In the genomic region with DNA sequence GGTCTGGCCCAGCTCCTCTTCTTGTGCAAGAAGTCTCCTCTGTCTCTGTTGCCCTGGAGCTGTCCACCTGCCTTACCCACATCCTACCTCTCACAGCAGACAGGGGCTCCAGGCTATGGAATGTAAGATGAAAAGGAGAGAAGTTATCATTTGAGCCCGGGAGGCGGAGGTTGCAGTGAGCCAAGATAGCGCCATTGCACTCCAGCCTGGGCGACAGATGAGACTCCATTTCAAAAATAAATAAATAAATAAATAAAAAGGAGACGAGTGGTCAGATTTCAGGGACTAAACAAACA, we compare ENCODE assay signal across 19 cellular contexts. TPM values are rescaled to one million over a fixed set of nuclear protein-coding genes. Genes with fewer than 3 reads are reported as not detected.
A peak's percentile ranks its signal among the peaks of the same experiment; 100 is the strongest.
DNase-seq lines count a peak whose midpoint lies in the region; ATAC-seq, FAIRE-seq and TF ChIP-seq lines count a peak whose summit lies in the region.
"Had no signal": no experiment of that assay in that cellular context is flagged by ENCODE, and none has a peak within 500 bp of the region (broad histone marks: within the 10 kb centered on the region; RNA-seq: fewer than 3 reads in every experiment).

No MANE protein-coding gene starts in this region.

- no peaks in the 10 kb centered on the region for H3K27me3 Mint-ChIP-seq in GM23338 (ENCODE audit: insufficient read depth, low read depth, poor library complexity)
- no peaks in the 10 kb centered on the region for H3K27me3 Mint-ChIP-seq in nephron progenitor cell (ENCODE audit: low read depth, poor library complexity)

- TF ChIP-seq CTCF in GM23338 (conservative IDR thresholded peaks at IDR 0.05; ENCODE audit: low read depth in 2 of 2) (no peak), VCaP (conservative IDR thresholded peaks at IDR 0.05) (no peak), nephron progenitor cell (IDR thresholded peaks at IDR 0.05) (no peak)

- H3K4me1 Mint-ChIP-seq in GM23338 (peaks cover 13% of the 10 kb centered on the region), nephron progenitor cell (peaks cover 17% of the 10 kb centered on the region)

- H3K36me3 Mint-ChIP-seq in GM23338 (ENCODE audit: low read depth) (no peaks in the 10 kb centered on the region), nephron progenitor cell (ENCODE audit: low read depth) (no peaks in the 10 kb centered on the region)

- no peaks in the 10 kb centered on the region for H4K20me1 ChIP-seq in GM23338 (replicated peaks; ENCODE audit: insufficient read depth)

- no peak overlapping the region for H3K4me2 ChIP-seq in GM23338

- no peaks in the 10 kb centered on the region for H3K27me3 ChIP-seq in GM23338 (ENCODE audit: insufficient read depth)
- H3K27me3 ChIP-seq: SJCRH30 had no signal

- FAIRE-seq in GM19239 (lab: Jason Lieb, UNC), result no peak
- FAIRE-seq: GM12892, H54 had no signal

- no peak overlapping the region for H3K4me3 Mint-ChIP-seq in GM23338
- no peak overlapping the region for H3K4me3 Mint-ChIP-seq in nephron progenitor cell

- no peak; the same call in 1 of the 3 replicates for ATAC-seq in GM23338
- peak; percentile 13 for ATAC-seq in left colon

- intact Hi-C loops in left colon (cut with DNase I, micrococcal nuclease), result no loop called here

- no peak for DNase-seq in GM23338 (ENCODE audit: low spot score)
- DNase-seq in left colon, result no peak
- no peak for DNase-seq in nephron progenitor cell
- DNase-seq in NCI-H1105 treated with DMSO at 0.1 percent for 48 hours (lab: John Stamatoyannopoulos, UW), result no peak
- no peak for DNase-seq in activated T-cell treated with anti-CD3 and anti-CD28 coated beads, Interleukin-2, amount 50 U/mL, for 48 hours
- DNase-seq in KG1 (lab: John Stamatoyannopoulos, UW), result no peak
- DNase-seq in GM19239 (ENCODE audit: insufficient read length, low spot score), result no peak
- DNase-seq: IMR-90, NCI-H1105, NCI-H187, NCI-H2171, NCI-H446 treated with DMSO at 0.1 percent for 48 hours, NCI-H748 treated with DMSO at 0.1 percent for 48 hours, RPMI8226, SJCRH30 had no signal

- H3K4me3 ChIP-seq in GM23338, result no peak overlapping the region
- H3K4me3 ChIP-seq: SJCRH30 had no signal

- no peak overlapping the region for H3K27ac Mint-ChIP-seq in GM23338
- peak overlapping the region; percentile 72 for H3K27ac Mint-ChIP-seq in nephron progenitor cell

- H3K79me2 ChIP-seq in GM23338 (replicated peaks; ENCODE audit: insufficient read depth), result no peaks in the 10 kb centered on the region

- H3K27ac ChIP-seq in GM23338 (ENCODE audit: low read depth) (no peak overlapping the region), VCaP (peak overlapping the region; percentile 56)
- H3K27ac ChIP-seq: C4-2B, SJCRH30 had no signal

- H2AFZ ChIP-seq in GM23338, result peak overlapping the region; percentile 21; the same call in 1 of the 2 replicates

- H3K9me3 Mint-ChIP-seq in GM23338, result no peaks in the 10 kb centered on the region
- no peaks in the 10 kb centered on the region for H3K9me3 Mint-ChIP-seq in nephron progenitor cell

- H3F3A ChIP-seq in GM23338 (replicated peaks; ENCODE audit: low read depth), result no peaks in the 10 kb centered on the region

- 0 out of 2 replicates have a peak, but pooled peaks cover 5% of the 10 kb centered on the region for H3K9me2 ChIP-seq in GM23338 (ENCODE audit: insufficient read depth)

- H3K4me1 ChIP-seq in GM23338 (ENCODE audit: insufficient read depth), result peaks cover 11% of the 10 kb centered on the region
- H3K4me1 ChIP-seq: SJCRH30 had no signal

- H3K36me3 ChIP-seq in GM23338 (ENCODE audit: insufficient read depth), result no peaks in the 10 kb centered on the region
- H3K36me3 ChIP-seq: SJCRH30 had no signal

TF ChIP-seq in GM23338, 12 proteins besides CTCF, POLR2A, EP300 and RAD21 (continues in another document):
- TF ChIP-seq, protein P1, sequence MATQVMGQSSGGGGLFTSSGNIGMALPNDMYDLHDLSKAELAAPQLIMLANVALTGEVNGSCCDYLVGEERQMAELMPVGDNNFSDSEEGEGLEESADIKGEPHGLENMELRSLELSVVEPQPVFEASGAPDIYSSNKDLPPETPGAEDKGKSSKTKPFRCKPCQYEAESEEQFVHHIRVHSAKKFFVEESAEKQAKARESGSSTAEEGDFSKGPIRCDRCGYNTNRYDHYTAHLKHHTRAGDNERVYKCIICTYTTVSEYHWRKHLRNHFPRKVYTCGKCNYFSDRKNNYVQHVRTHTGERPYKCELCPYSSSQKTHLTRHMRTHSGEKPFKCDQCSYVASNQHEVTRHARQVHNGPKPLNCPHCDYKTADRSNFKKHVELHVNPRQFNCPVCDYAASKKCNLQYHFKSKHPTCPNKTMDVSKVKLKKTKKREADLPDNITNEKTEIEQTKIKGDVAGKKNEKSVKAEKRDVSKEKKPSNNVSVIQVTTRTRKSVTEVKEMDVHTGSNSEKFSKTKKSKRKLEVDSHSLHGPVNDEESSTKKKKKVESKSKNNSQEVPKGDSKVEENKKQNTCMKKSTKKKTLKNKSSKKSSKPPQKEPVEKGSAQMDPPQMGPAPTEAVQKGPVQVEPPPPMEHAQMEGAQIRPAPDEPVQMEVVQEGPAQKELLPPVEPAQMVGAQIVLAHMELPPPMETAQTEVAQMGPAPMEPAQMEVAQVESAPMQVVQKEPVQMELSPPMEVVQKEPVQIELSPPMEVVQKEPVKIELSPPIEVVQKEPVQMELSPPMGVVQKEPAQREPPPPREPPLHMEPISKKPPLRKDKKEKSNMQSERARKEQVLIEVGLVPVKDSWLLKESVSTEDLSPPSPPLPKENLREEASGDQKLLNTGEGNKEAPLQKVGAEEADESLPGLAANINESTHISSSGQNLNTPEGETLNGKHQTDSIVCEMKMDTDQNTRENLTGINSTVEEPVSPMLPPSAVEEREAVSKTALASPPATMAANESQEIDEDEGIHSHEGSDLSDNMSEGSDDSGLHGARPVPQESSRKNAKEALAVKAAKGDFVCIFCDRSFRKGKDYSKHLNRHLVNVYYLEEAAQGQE (IDR thresholded peaks at IDR 0.05; ENCODE audit: unreplicated experiment), result no peak
- TF ChIP-seq, protein P2, sequence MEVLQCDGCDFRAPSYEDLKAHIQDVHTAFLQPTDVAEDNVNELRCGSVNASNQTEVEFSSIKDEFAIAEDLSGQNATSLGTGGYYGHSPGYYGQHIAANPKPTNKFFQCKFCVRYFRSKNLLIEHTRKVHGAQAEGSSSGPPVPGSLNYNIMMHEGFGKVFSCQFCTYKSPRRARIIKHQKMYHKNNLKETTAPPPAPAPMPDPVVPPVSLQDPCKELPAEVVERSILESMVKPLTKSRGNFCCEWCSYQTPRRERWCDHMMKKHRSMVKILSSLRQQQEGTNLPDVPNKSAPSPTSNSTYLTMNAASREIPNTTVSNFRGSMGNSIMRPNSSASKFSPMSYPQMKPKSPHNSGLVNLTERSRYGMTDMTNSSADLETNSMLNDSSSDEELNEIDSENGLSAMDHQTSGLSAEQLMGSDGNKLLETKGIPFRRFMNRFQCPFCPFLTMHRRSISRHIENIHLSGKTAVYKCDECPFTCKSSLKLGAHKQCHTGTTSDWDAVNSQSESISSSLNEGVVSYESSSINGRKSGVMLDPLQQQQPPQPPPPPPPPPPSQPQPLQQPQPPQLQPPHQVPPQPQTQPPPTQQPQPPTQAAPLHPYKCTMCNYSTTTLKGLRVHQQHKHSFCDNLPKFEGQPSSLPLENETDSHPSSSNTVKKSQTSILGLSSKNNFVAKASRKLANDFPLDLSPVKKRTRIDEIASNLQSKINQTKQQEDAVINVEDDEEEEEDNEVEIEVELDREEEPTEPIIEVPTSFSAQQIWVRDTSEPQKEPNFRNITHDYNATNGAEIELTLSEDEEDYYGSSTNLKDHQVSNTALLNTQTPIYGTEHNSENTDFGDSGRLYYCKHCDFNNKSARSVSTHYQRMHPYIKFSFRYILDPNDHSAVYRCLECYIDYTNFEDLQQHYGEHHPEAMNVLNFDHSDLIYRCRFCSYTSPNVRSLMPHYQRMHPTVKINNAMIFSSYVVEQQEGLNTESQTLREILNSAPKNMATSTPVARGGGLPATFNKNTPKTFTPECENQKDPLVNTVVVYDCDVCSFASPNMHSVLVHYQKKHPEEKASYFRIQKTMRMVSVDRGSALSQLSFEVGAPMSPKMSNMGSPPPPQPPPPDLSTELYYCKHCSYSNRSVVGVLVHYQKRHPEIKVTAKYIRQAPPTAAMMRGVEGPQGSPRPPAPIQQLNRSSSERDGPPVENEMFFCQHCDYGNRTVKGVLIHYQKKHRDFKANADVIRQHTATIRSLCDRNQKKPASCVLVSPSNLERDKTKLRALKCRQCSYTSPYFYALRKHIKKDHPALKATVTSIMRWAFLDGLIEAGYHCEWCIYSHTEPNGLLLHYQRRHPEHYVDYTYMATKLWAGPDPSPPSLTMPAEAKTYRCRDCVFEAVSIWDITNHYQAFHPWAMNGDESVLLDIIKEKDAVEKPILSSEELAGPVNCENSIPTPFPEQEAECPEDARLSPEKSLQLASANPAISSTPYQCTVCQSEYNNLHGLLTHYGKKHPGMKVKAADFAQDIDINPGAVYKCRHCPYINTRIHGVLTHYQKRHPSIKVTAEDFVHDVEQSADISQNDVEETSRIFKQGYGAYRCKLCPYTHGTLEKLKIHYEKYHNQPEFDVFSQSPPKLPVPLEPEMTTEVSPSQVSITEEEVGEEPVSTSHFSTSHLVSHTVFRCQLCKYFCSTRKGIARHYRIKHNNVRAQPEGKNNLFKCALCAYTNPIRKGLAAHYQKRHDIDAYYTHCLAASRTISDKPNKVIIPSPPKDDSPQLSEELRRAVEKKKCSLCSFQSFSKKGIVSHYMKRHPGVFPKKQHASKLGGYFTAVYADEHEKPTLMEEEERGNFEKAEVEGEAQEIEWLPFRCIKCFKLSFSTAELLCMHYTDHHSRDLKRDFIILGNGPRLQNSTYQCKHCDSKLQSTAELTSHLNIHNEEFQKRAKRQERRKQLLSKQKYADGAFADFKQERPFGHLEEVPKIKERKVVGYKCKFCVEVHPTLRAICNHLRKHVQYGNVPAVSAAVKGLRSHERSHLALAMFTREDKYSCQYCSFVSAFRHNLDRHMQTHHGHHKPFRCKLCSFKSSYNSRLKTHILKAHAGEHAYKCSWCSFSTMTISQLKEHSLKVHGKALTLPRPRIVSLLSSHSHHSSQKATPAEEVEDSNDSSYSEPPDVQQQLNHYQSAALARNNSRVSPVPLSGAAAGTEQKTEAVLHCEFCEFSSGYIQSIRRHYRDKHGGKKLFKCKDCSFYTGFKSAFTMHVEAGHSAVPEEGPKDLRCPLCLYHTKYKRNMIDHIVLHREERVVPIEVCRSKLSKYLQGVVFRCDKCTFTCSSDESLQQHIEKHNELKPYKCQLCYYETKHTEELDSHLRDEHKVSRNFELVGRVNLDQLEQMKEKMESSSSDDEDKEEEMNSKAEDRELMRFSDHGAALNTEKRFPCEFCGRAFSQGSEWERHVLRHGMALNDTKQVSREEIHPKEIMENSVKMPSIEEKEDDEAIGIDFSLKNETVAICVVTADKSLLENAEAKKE (CRISPR knock-in tag; IDR thresholded peaks at IDR 0.05), result no peak
- TF ChIP-seq STAT1 (IDR thresholded peaks at IDR 0.05; ENCODE audit: unreplicated experiment) (no peak), POLR2AphosphoS5 (IDR thresholded peaks at IDR 0.05; ENCODE audit: low read depth) (no peak), ZNF331 (CRISPR knock-in tag; IDR thresholded peaks at IDR 0.05; ENCODE audit: low read depth) (no peak), EZH2 (IDR thresholded peaks at IDR 0.05; ENCODE audit: low read depth, unreplicated experiment) (no peak), CREB1 (CRISPR knock-in tag; IDR thresholded peaks at IDR 0.05; ENCODE audit: low read depth) (no peak)

RNA-seq across cellular contexts. Expression of a gene that starts 37.5 kb away (rescaled TPM):
- 30.8 and 43.7 TPM in 2 replicates for total RNA-seq in GM23338 (2014; rRNA removed; shearing (Covaris generic))
- polyA plus RNA-seq in GM23338 (2016; fragmentation: Nextera tagmentation; extraction: Ambion mirVana), result 5.2 and 6.4 TPM in 2 replicates
- total RNA-seq in left colon, result 10 to 100 TPM; 59.6 to 67.0 TPM
